In the genomic region with DNA sequence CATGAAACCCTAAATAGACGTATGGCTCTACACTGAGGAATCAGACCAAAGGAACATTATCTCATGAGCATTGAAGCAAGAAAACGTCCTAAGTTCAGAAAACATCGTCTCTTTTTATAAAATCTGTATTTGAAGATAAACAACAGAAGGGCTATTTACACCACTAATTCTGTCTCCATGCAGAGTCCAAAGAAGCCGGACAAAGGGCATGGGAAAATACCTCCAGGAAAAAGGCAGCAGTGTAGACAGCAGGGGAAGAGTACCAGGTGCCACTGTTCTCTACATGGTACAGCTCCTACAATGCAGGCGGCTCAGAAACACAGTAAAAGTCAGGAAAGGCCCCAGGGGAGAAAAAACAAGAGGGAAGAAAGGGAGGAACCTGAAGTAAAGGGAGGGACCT, we compare ENCODE assay signal across 13 cellular contexts.
"Had no signal": no experiment of that assay in that cellular context is flagged by ENCODE, and none has a peak within 500 bp of the region (broad histone marks: within the 10 kb centered on the region; RNA-seq: fewer than 3 reads in every experiment).

No MANE protein-coding gene starts in this region.

- H2AFZ ChIP-seq: parathyroid adenoma had no signal

- ATAC-seq: activated CD4-positive, alpha-beta T cell treated with anti-CD3 and anti-CD28 coated beads for 36 hours; left ventricle myocardium superior; stimulated activated naive B cell treated with anti-CD40 and anti-IgM and Interleukin-4, amounts not matched to agents 10 μg/mL and 1 μg/mL and 100 μg/mL, for 72 hours had no signal

- H3K27ac ChIP-seq: parathyroid adenoma, thyroid gland, WERI-Rb-1 had no signal

- H3K4me3 ChIP-seq: thyroid gland had no signal

- FAIRE-seq: keratinocyte had no signal

- H3K9ac ChIP-seq: parathyroid adenoma had no signal

- H3K4me1 ChIP-seq: parathyroid adenoma, thyroid gland had no signal

- DNase-seq: activated CD4-positive, alpha-beta T cell treated with anti-CD3 and anti-CD28 coated beads for 36 hours; activated CD4-positive, alpha-beta T cell treated with anti-CD3 and anti-CD28 coated beads, Interleukin-2, amount 50 U/mL, for 48 hours; activated naive CD8-positive, alpha-beta T cell treated with anti-CD3 and anti-CD28 coated beads for 36 hours; amniotic stem cell; erythroblast; foreskin melanocyte; left ventricle myocardium superior; naive B cell; stimulated activated naive B cell treated with anti-CD40 and anti-IgM and Interleukin-4, amounts not matched to agents 10 μg/mL and 1 μg/mL and 100 μg/mL, for 72 hours; thyroid gland; WERI-Rb-1 had no signal

- H3K9me3 ChIP-seq: thyroid gland had no signal

- H3K27me3 ChIP-seq: thyroid gland had no signal

- H3K36me3 ChIP-seq: thyroid gland, WERI-Rb-1 had no signal
